ENCODE assay signal across 10 cellular contexts in the genomic region with DNA sequence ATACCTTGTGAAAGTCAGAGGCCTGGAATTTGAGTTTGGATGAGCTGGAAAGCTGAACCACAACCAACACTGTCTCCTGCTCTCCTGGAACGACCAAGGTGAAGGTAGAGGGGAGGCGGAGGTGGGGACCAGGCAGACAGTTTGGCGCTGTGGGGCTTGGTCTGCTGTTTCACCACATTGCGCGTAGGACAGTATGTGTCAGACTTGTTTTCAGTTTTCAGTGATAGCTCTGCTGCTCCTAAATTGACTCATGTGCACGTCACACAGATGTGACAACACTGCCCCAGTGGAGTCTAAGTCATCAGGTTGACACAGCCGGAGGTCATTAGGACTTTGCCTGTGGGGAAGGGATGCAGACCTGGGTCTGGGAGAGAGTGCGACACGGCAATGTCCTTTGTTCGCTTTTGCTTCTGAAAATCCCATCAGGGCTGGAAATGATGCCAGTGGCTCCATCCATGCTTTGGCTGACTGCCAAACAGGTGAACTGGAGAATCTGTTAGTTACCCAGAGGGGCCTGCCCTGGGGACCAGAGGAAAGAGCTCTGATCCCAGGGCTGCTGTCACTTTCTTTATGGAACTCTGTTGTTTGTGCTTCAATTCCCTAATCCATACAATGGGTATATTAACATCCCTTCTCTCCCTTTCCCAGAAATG.
DNase-seq lines count a peak whose midpoint lies in the region; ATAC-seq and TF ChIP-seq lines count a peak whose summit lies in the region.
"Had no signal": no experiment of that assay in that cellular context is flagged by ENCODE, and none has a peak within 500 bp of the region (broad histone marks: within the 10 kb centered on the region; RNA-seq: fewer than 3 reads in every experiment).

No MANE protein-coding gene starts in this region.

- H4K20me1 ChIP-seq in SK-N-SH (ENCODE audit: insufficient read depth), result no peaks in the 10 kb centered on the region

- peak overlapping the region; percentile 93 for H3K27ac Mint-ChIP-seq in activated CD4-positive, alpha-beta T cell treated with anti-CD3 and anti-CD28 coated beads for 36 hours
- peak overlapping the region; percentile 5 for H3K27ac Mint-ChIP-seq in activated naive CD8-positive, alpha-beta T cell

- peak; percentile 87 for ATAC-seq in activated CD4-positive, alpha-beta T cell treated with anti-CD3 and anti-CD28 coated beads for 36 hours
- ATAC-seq in GM18517 (IDR thresholded peaks at IDR 0.05; ENCODE audit: unreplicated experiment) (no peak), HG03045 (IDR thresholded peaks at IDR 0.05; ENCODE audit: unreplicated experiment) (no peak)

- intact Hi-C loops in activated CD4-positive, alpha-beta T cell treated with anti-CD3 and anti-CD28 coated beads for 36 hours (cut with DNase I, micrococcal nuclease), result loop anchor here (1.0 to 5.0 kb wide), 8 partner anchors 519 to 1282 kb away; a partner anchor contains a TSS

- POLR2A ChIA-PET in activated CD4-positive, alpha-beta T cell treated with anti-CD3 and anti-CD28 coated beads for 36 hours (lab: Charles Lee), result interaction anchor here (0.6 kb wide), 1 partner anchor 318 kb away, joined by 4 read pairs; no protein-coding TSS in a partner anchor
- POLR2A ChIA-PET in SK-N-SH (lab: Yijun Ruan, JAX), result no interaction called here

- H3K27ac ChIP-seq in SK-N-SH (ENCODE audit: low read depth in 2 of 2, low read length in 1 of 2), result no peak overlapping the region
- H3K27ac ChIP-seq: neutrophil had no signal

- H3K27me3 ChIP-seq in SK-N-SH (ENCODE audit: insufficient read depth), result no peaks in the 10 kb centered on the region
- H3K27me3 ChIP-seq: neutrophil had no signal

- H2AFZ ChIP-seq in SK-N-SH (ENCODE audit: low read depth), result no peak overlapping the region

- 88% methylated on average over 7 of the region's 10 CpGs for WGBS in SK-N-SH (ENCODE audit: low lambda C conversion rate)

- TF ChIP-seq CTCF in SK-N-SH (IDR thresholded peaks at IDR 0.05), result no peak

- H3K36me3 ChIP-seq in SK-N-SH (replicated peaks in 1 of 2; ENCODE audit: control insufficient read depth in 1 of 2, insufficient read depth in 2 of 2, low read length in 1 of 2), result no peaks in the 10 kb centered on the region
- H3K36me3 ChIP-seq: neutrophil had no signal

- H3K4me3 Mint-ChIP-seq in activated CD4-positive, alpha-beta T cell treated with anti-CD3 and anti-CD28 coated beads for 36 hours, result peak overlapping the region; percentile 21
- no peak overlapping the region for H3K4me3 Mint-ChIP-seq in activated naive CD8-positive, alpha-beta T cell
- H3K4me3 Mint-ChIP-seq: H9 had no signal

- CTCF ChIA-PET in activated CD4-positive, alpha-beta T cell treated with anti-CD3 and anti-CD28 coated beads for 36 hours (lab: Charles Lee), result interaction anchor here (0.7 to 1.0 kb wide), 3 partner anchors 10 to 13 kb away, joined by 3 read pairs; no protein-coding TSS in a partner anchor
- CTCF ChIA-PET in SK-N-SH (lab: Yijun Ruan, JAX), result interaction anchor here (0.6 to 3.0 kb wide), 4 partner anchors 13 to 1071 kb away, joined by 3 to 11 read pairs (median 4); no protein-coding TSS in a partner anchor

- H3K27me3 Mint-ChIP-seq in activated CD4-positive, alpha-beta T cell treated with anti-CD3 and anti-CD28 coated beads for 36 hours, result peaks cover 2% of the 10 kb centered on the region
- H3K27me3 Mint-ChIP-seq in activated naive CD8-positive, alpha-beta T cell, result no peaks in the 10 kb centered on the region

- TF ChIP-seq EP300 in SK-N-SH (IDR thresholded peaks at IDR 0.05; ENCODE audit: borderline replicate concordance in 1 of 2, low read depth in 1 of 2, low read length in 1 of 2), result no peak

- no peak overlapping the region for H3K4me3 ChIP-seq in SK-N-SH (ENCODE audit: low read depth in 2 of 2, low read length in 1 of 2)

- peaks cover 1% of the 10 kb centered on the region for H3K36me3 Mint-ChIP-seq in activated CD4-positive, alpha-beta T cell treated with anti-CD3 and anti-CD28 coated beads for 36 hours (ENCODE audit: low read depth)
- H3K36me3 Mint-ChIP-seq in activated naive CD8-positive, alpha-beta T cell, result no peaks in the 10 kb centered on the region

- no peak overlapping the region for H3K4me2 ChIP-seq in SK-N-SH

- H3K9me3 ChIP-seq in SK-N-SH, result 0 out of 2 replicates have a peak, but pooled peaks cover under 1% of the 10 kb centered on the region
- H3K9me3 ChIP-seq: neutrophil had no signal

- TF ChIP-seq RAD21 in SK-N-SH (IDR thresholded peaks at IDR 0.05; ENCODE audit: low read length), result no peak

- no peaks in the 10 kb centered on the region for H3F3A ChIP-seq in SK-N-SH (replicated peaks; ENCODE audit: insufficient read depth)

- peaks cover 38% of the 10 kb centered on the region for H3K4me1 Mint-ChIP-seq in activated CD4-positive, alpha-beta T cell treated with anti-CD3 and anti-CD28 coated beads for 36 hours
- peaks cover 8% of the 10 kb centered on the region for H3K4me1 Mint-ChIP-seq in activated naive CD8-positive, alpha-beta T cell (ENCODE audit: low read depth)
- H3K4me1 Mint-ChIP-seq: H9 had no signal

- no peaks in the 10 kb centered on the region; a peak in 1 of 4 replicates for H3K4me1 ChIP-seq in SK-N-SH (ENCODE audit: control insufficient read depth in 1 of 2, insufficient read depth in 2 of 2, low read depth in 1 of 2, low read length in 1 of 2)

- H3K79me2 ChIP-seq in SK-N-SH (ENCODE audit: insufficient read depth), result no peaks in the 10 kb centered on the region

- no peak overlapping the region for H3K9ac ChIP-seq in SK-N-SH

- no peaks in the 10 kb centered on the region for H3K9me2 ChIP-seq in SK-N-SH

- DNase-seq in activated CD4-positive, alpha-beta T cell treated with anti-CD3 and anti-CD28 coated beads for 36 hours, result peak; percentile 85
- no peak for DNase-seq in activated CD4-positive, alpha-beta T cell treated with anti-CD3 and anti-CD28 coated beads, Interleukin-2, amount 50 U/mL, for 1 hour
- DNase-seq in NCI-H69 (lab: John Stamatoyannopoulos, UW) (peak; percentile 54), SK-N-SH (no peak)
- DNase-seq in stimulated activated CD8-positive, alpha-beta memory T cell treated with anti-CD3 and anti-CD28 coated beads, Interleukin-2, amount 100 ng/mL, for 48 hours (ENCODE audit: low read depth in 2 of 2), result peak; percentile 46 to 58
- DNase-seq: H9 had no signal

- no peaks in the 10 kb centered on the region for H3K9me3 Mint-ChIP-seq in activated CD4-positive, alpha-beta T cell treated with anti-CD3 and anti-CD28 coated beads for 36 hours (ENCODE audit: low read depth)
- no peaks in the 10 kb centered on the region for H3K9me3 Mint-ChIP-seq in activated naive CD8-positive, alpha-beta T cell (ENCODE audit: low read depth)
- H3K9me3 Mint-ChIP-seq: H9 had no signal

TF ChIP-seq in SK-N-SH, 30 proteins besides CTCF, POLR2A, EP300 and RAD21:
- TF ChIP-seq GATA2 (CRISPR knock-in tag; IDR thresholded peaks at IDR 0.05) (no peak), GABPA (IDR thresholded peaks at IDR 0.05; ENCODE audit: low read depth) (no peak)

Comparison
In these comparisons a context has a peak if more than half of its experiments do, and no peak if none do; other contexts are left out.
1. DNase-seq: peak in activated CD4-positive, alpha-beta T cell treated with anti-CD3 and anti-CD28 coated beads for 36 hours (single experiment), NCI-H69 (single experiment) and stimulated activated CD8-positive, alpha-beta memory T cell treated with anti-CD3 and anti-CD28 coated beads, Interleukin-2, amount 100 ng/mL, for 48 hours (2 of 2); none in activated CD4-positive, alpha-beta T cell treated with anti-CD3 and anti-CD28 coated beads, Interleukin-2, amount 50 U/mL, for 1 hour (single experiment) and SK-N-SH (single experiment).